Comparison of ENCODE assay signal across 1 cellular context in the genomic region with DNA sequence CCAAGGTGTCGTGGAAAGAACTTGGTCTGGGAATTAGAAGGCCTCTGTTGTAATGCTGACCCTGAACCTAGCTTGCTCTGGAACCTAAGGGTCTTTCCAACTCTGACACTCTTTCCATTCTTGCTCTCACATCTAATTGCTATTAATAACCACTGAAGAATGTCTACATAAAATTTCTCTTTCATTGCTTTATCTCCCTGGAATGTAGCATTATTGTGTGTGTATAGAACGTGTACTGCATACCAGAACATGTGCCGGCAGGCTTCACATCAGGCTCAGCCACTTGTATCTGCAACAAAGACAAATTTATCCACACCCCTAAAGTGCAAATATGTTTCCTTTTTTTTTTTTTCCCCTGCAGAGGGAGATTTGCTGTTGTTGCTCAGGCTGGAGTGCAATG.
TF ChIP-seq lines count a peak whose summit lies in the region.

No MANE protein-coding gene starts in this region.

TF ChIP-seq in SK-N-SH, 30 proteins besides CTCF, POLR2A, EP300 and RAD21 (continued from another document):
- TF ChIP-seq EZH2phosphoT487 (IDR thresholded peaks at IDR 0.05; ENCODE audit: borderline replicate concordance, low read depth): no peak
- no peak for TF ChIP-seq FOSL2 (IDR thresholded peaks at IDR 0.05; ENCODE audit: borderline replicate concordance, low read depth)
- TF ChIP-seq RCOR1 (IDR thresholded peaks at IDR 0.05; ENCODE audit: low read length): no peak
